Comparison of ENCODE assay signal across 19 cellular contexts in genomic region chr12:124365726-124366430, GRCh38.
DNase-seq lines count a peak whose midpoint lies in the region; ATAC-seq and TF ChIP-seq lines count a peak whose summit lies in the region.
"Had no signal": no experiment of that assay in that cellular context is flagged by ENCODE, and none has a peak within 500 bp of the region (broad histone marks: within the 10 kb centered on the region; RNA-seq: fewer than 3 reads in every experiment).

No MANE protein-coding gene starts in this region.

- H3K36me3 Mint-ChIP-seq in GM23338 (ENCODE audit: low read depth) (peaks cover 18% of the 10 kb centered on the region), mesothelial cell of epicardium (peaks cover 10% of the 10 kb centered on the region), chondrocyte (ENCODE audit: low read depth) (peaks cover 13% of the 10 kb centered on the region)
- H3K36me3 Mint-ChIP-seq: activated naive CD4-positive, alpha-beta T cell treated with anti-CD3 and anti-CD28 coated beads, Interleukin-2, amount 50 U/mL, for 24 hours had no signal

- H3K36me3 ChIP-seq in GM23338 (ENCODE audit: insufficient read depth): no peaks in the 10 kb centered on the region; the same call in 1 of the 2 replicates
- H3K36me3 ChIP-seq in sigmoid colon: peaks cover 0 to 34% (median 9%) of the 10 kb centered on the region in 4 donors
- peaks cover 84% of the 10 kb centered on the region for H3K36me3 ChIP-seq in brain microvascular endothelial cell (replicated peaks)
- H3K36me3 ChIP-seq in uterus: no peaks in the 10 kb centered on the region
- H3K36me3 ChIP-seq in psoas muscle (ENCODE audit: insufficient read depth in 1 of 2, low read depth in 1 of 2): peaks cover 0 to 33% of the 10 kb centered on the region in 2 donors
- H3K36me3 ChIP-seq: right lobe of liver had no signal

- no peaks in the 10 kb centered on the region for H3K9me3 Mint-ChIP-seq in GM23338
- no peaks in the 10 kb centered on the region for H3K9me3 Mint-ChIP-seq in mesothelial cell of epicardium
- no peaks in the 10 kb centered on the region for H3K9me3 Mint-ChIP-seq in chondrocyte (ENCODE audit: low read depth)
- H3K9me3 Mint-ChIP-seq: activated naive CD4-positive, alpha-beta T cell treated with anti-CD3 and anti-CD28 coated beads, Interleukin-2, amount 50 U/mL, for 24 hours; stimulated activated naive CD8-positive, alpha-beta T cell treated with anti-CD3 and anti-CD28 coated beads, Interleukin-15, Interleukin-2, amounts not matched to agents 100 ng/mL and 50 ng/mL, for 24 hours had no signal

- H3K4me1 Mint-ChIP-seq in GM23338: no peaks in the 10 kb centered on the region
- peaks cover 3% of the 10 kb centered on the region for H3K4me1 Mint-ChIP-seq in mesothelial cell of epicardium
- peaks cover 34% of the 10 kb centered on the region for H3K4me1 Mint-ChIP-seq in chondrocyte (ENCODE audit: low read depth)
- H3K4me1 Mint-ChIP-seq: activated naive CD4-positive, alpha-beta T cell treated with anti-CD3 and anti-CD28 coated beads, Interleukin-2, amount 50 U/mL, for 24 hours had no signal

- DNase-seq in GM23338 (ENCODE audit: low spot score) (no peak), caudate nucleus (lab: John Stamatoyannopoulos, UW) (peak in 56 of 61 donors; percentile 14 to 88 (median 60)), mesothelial cell of epicardium (ENCODE audit: low spot score in 2 of 2, unreplicated experiment in 2 of 2) (no peak), sigmoid colon (no peak), brain microvascular endothelial cell (no peak), chondrocyte (ENCODE audit: low spot score) (no peak), uterus (no peak), psoas muscle (no peak)
- DNase-seq: activated CD4-positive, alpha-beta T cell treated with anti-CD3 and anti-CD28 coated beads, Interleukin-2, amount 50 U/mL, for 48 hours; dermis blood vessel endothelial cell; esophagus squamous epithelium; heart left ventricle; KG1; mammary epithelial cell; NCI-H2029; NCI-H510A treated with DMSO at 0.1 percent for 48 hours; right lobe of liver had no signal

- no peaks in the 10 kb centered on the region for H3K9me2 ChIP-seq in GM23338 (ENCODE audit: insufficient read depth)

- H3K9me3 ChIP-seq in sigmoid colon (no peaks in the 10 kb centered on the region), uterus (no peaks in the 10 kb centered on the region), psoas muscle (no peaks in the 10 kb centered on the region)
- H3K9me3 ChIP-seq: esophagus squamous epithelium, heart left ventricle, right lobe of liver had no signal

- H3K27me3 Mint-ChIP-seq in GM23338 (ENCODE audit: insufficient read depth, low read depth, poor library complexity): peaks cover 2% of the 10 kb centered on the region
- H3K27me3 Mint-ChIP-seq in mesothelial cell of epicardium (ENCODE audit: low read depth): no peaks in the 10 kb centered on the region
- no peaks in the 10 kb centered on the region for H3K27me3 Mint-ChIP-seq in chondrocyte (ENCODE audit: low read depth)
- H3K27me3 Mint-ChIP-seq: activated naive CD4-positive, alpha-beta T cell treated with anti-CD3 and anti-CD28 coated beads, Interleukin-2, amount 50 U/mL, for 24 hours; stimulated activated naive CD8-positive, alpha-beta T cell treated with anti-CD3 and anti-CD28 coated beads, Interleukin-15, Interleukin-2, amounts not matched to agents 100 ng/mL and 50 ng/mL, for 24 hours had no signal

- H3K27me3 ChIP-seq in GM23338 (ENCODE audit: insufficient read depth) (no peaks in the 10 kb centered on the region), sigmoid colon (no peaks in the 10 kb centered on the region), brain microvascular endothelial cell (replicated peaks) (no peaks in the 10 kb centered on the region), uterus (no peaks in the 10 kb centered on the region), psoas muscle (ENCODE audit: insufficient read depth in 3 of 3, low read length in 2 of 3) (no peaks in the 10 kb centered on the region)
- H3K27me3 ChIP-seq: esophagus squamous epithelium, heart left ventricle, right lobe of liver had no signal

- no peak overlapping the region for H3K4me3 ChIP-seq in GM23338
- H3K4me3 ChIP-seq in sigmoid colon: no peak overlapping the region
- H3K4me3 ChIP-seq in brain microvascular endothelial cell (ENCODE audit: low read depth, low read length): no peak overlapping the region
- no peak overlapping the region for H3K4me3 ChIP-seq in uterus
- no peak overlapping the region for H3K4me3 ChIP-seq in psoas muscle
- H3K4me3 ChIP-seq: esophagus squamous epithelium, heart left ventricle, right lobe of liver had no signal

- ATAC-seq in GM23338 (no peak), psoas muscle (no peak)
- ATAC-seq: heart left ventricle, right lobe of liver had no signal

- 93% methylated on average over 23 of the region's 23 CpGs for whole genome bisulfite sequencing in sigmoid colon, 2 donors
- 69 to 83% (median 70%) methylated on average over 23 of the region's 23 CpGs for WGBS in psoas muscle, 3 donors

- H3K4me3 Mint-ChIP-seq in GM23338 (no peak overlapping the region), mesothelial cell of epicardium (no peak overlapping the region), chondrocyte (ENCODE audit: unreplicated experiment) (no peak overlapping the region)
- H3K4me3 Mint-ChIP-seq: activated naive CD4-positive, alpha-beta T cell treated with anti-CD3 and anti-CD28 coated beads, Interleukin-2, amount 50 U/mL, for 24 hours; stimulated activated naive CD8-positive, alpha-beta T cell treated with anti-CD3 and anti-CD28 coated beads, Interleukin-15, Interleukin-2, amounts not matched to agents 100 ng/mL and 50 ng/mL, for 24 hours had no signal

- H3K79me2 ChIP-seq in GM23338 (replicated peaks; ENCODE audit: insufficient read depth): 0 out of 2 replicates have a peak, but pooled peaks cover 5% of the 10 kb centered on the region

- no peak for TF ChIP-seq EP300 in sigmoid colon (IDR thresholded peaks at IDR 0.05)

- in situ Hi-C loops in brain microvascular endothelial cell (cut with HindIII; ENCODE audit: low pct_ligation_motif_present, low sequenced_read_pairs): no loop called here

- no peaks in the 10 kb centered on the region for H3F3A ChIP-seq in GM23338 (replicated peaks; ENCODE audit: low read depth)

- no peaks in the 10 kb centered on the region; the same call in 1 of the 2 replicates for H4K20me1 ChIP-seq in GM23338 (replicated peaks; ENCODE audit: insufficient read depth)

- H3K4me2 ChIP-seq in GM23338: no peak overlapping the region

- H3K4me1 ChIP-seq in GM23338 (ENCODE audit: insufficient read depth): no peaks in the 10 kb centered on the region
- peaks cover 0 to 71% (median 57%) of the 10 kb centered on the region in 4 donors for H3K4me1 ChIP-seq in sigmoid colon
- peaks cover 13 to 24% of the 10 kb centered on the region in 2 donors for H3K4me1 ChIP-seq in uterus
- H3K4me1 ChIP-seq in psoas muscle: peaks cover 84% of the 10 kb centered on the region

- TF ChIP-seq CTCF in GM23338 (conservative IDR thresholded peaks at IDR 0.05; ENCODE audit: low read depth in 2 of 2) (no peak), mesothelial cell of epicardium (IDR thresholded peaks at IDR 0.05; ENCODE audit: unreplicated experiment) (no peak), sigmoid colon (IDR thresholded peaks at IDR 0.05) (no peak), brain microvascular endothelial cell (IDR thresholded peaks at IDR 0.05; ENCODE audit: low read depth, low read length, missing control alignments) (no peak), chondrocyte (IDR thresholded peaks at IDR 0.05) (no peak), uterus (IDR thresholded peaks at IDR 0.05) (no peak), psoas muscle (IDR thresholded peaks at IDR 0.05) (no peak)

- TF ChIP-seq POLR2A in sigmoid colon (IDR thresholded peaks at IDR 0.05): no peak
- TF ChIP-seq POLR2A in uterus (IDR thresholded peaks at IDR 0.05): no peak

- intact Hi-C loops in sigmoid colon (cut with DNase I): loop anchor here (5.0 kb wide), 1 partner anchor 201 kb away; the partner anchor contains the start of gene NCOR2
- intact Hi-C loops in uterus (cut with DNase I; ENCODE audit: low total_unique reads): no loop called here
- intact Hi-C loops in psoas muscle (cut with DNase I): loop anchor here in 1 of 2 donors (10.0 kb wide), 1 partner anchor 149 kb away; no protein-coding TSS in a partner anchor

- 0 out of 2 replicates have a peak overlapping the region, but pooled peaks have one; percentile 5 for H3K27ac Mint-ChIP-seq in GM23338
- peak overlapping the region; percentile 50 for H3K27ac Mint-ChIP-seq in mesothelial cell of epicardium
- no peak overlapping the region for H3K27ac Mint-ChIP-seq in chondrocyte (ENCODE audit: unreplicated experiment)
- H3K27ac Mint-ChIP-seq: activated naive CD4-positive, alpha-beta T cell treated with anti-CD3 and anti-CD28 coated beads, Interleukin-2, amount 50 U/mL, for 24 hours; stimulated activated naive CD8-positive, alpha-beta T cell treated with anti-CD3 and anti-CD28 coated beads, Interleukin-15, Interleukin-2, amounts not matched to agents 100 ng/mL and 50 ng/mL, for 24 hours had no signal

- H3K27ac ChIP-seq in GM23338 (ENCODE audit: low read depth) (no peak overlapping the region), caudate nucleus (ENCODE audit: low read depth, low read length) (peak overlapping the region; percentile 54), sigmoid colon (peak overlapping the region in 3 of 4 donors; percentile 59 to 97 (median 89)), brain microvascular endothelial cell (no peak overlapping the region), uterus (peak overlapping the region in 1 of 2 donors; percentile 9), psoas muscle (no peak overlapping the region)
- H3K27ac ChIP-seq: esophagus squamous epithelium, right lobe of liver had no signal

- H2AFZ ChIP-seq in GM23338: no peak overlapping the region

Comparison
In these comparisons a context has a peak if more than half of its experiments do, and no peak if none do; other contexts are left out.
1. DNase-seq: peak in caudate nucleus (56 of 61); none in GM23338 (single experiment), mesothelial cell of epicardium (0 of 2), sigmoid colon (single experiment), brain microvascular endothelial cell (single experiment), chondrocyte (single experiment), uterus (0 of 2) and psoas muscle (0 of 2).
2. H3K27ac ChIP-seq: peak in caudate nucleus (single experiment) and sigmoid colon (3 of 4); none in GM23338 (single experiment), brain microvascular endothelial cell (single experiment) and psoas muscle (single experiment).